Comparison of ENCODE assay signal across 13 cellular contexts in genomic region chr6:51535327-51535726, GRCh38.
DNase-seq lines count a peak whose midpoint lies in the region; TF ChIP-seq lines count a peak whose summit lies in the region.
"Had no signal": no experiment of that assay in that cellular context is flagged by ENCODE, and none has a peak within 500 bp of the region (broad histone marks: within the 10 kb centered on the region; RNA-seq: fewer than 3 reads in every experiment).

No MANE protein-coding gene starts in this region.

- H3K27me3 Mint-ChIP-seq in type B pancreatic cell (peaks cover 3% of the 10 kb centered on the region), CD14-positive monocyte (ENCODE audit: low read depth in 3 of 3) (peaks cover 0 to 6% (median 2%) of the 10 kb centered on the region in 3 donors)
- H3K27me3 Mint-ChIP-seq: CD8-positive, alpha-beta memory T cell had no signal

- peak in 2 of 3 experiments; percentile 36 to 78 for DNase-seq in NCI-H1417 (lab: John Stamatoyannopoulos, UW)
- DNase-seq in NCI-H1417 treated with DMSO at 0.1 percent for 48 hours (lab: John Stamatoyannopoulos, UW): no peak
- DNase-seq in Jurkat, Clone E6-1 (ENCODE audit: low read depth, low spot score): peak; percentile 6
- peak; percentile 92 for DNase-seq in NCI-H69 (lab: John Stamatoyannopoulos, UW)
- no peak for DNase-seq in type B pancreatic cell (ENCODE audit: extremely low spot score, unreplicated experiment)
- DNase-seq in foreskin fibroblast: no peak
- no peak for DNase-seq in CD14-positive monocyte (ENCODE audit: low spot score)
- no peak for DNase-seq in GM20000 (ENCODE audit: low spot score)
- DNase-seq: CD8-positive, alpha-beta memory T cell; DMS53; GOT3; H9 had no signal

- H3K27ac Mint-ChIP-seq in type B pancreatic cell (peak overlapping the region; percentile 78), CD14-positive monocyte (peak overlapping the region in 1 of 7 donors; percentile 63)
- H3K27ac Mint-ChIP-seq: CD8-positive, alpha-beta memory T cell had no signal

- intact Hi-C loops in CD14-positive monocyte (cut with micrococcal nuclease): no loop called here

- no peak overlapping the region for H3K4me3 ChIP-seq in Jurkat, Clone E6-1 (ENCODE audit: low read length)
- no peak overlapping the region for H3K4me3 ChIP-seq in foreskin fibroblast (ENCODE audit: low read depth in 1 of 2, low read length in 2 of 2)
- H3K4me3 ChIP-seq: GM12878 had no signal

- H3K9me3 Mint-ChIP-seq in type B pancreatic cell (no peaks in the 10 kb centered on the region), CD14-positive monocyte (no peaks in the 10 kb centered on the region)
- H3K9me3 Mint-ChIP-seq: H9 had no signal

- no peak for TF ChIP-seq CTCF in type B pancreatic cell (conservative IDR thresholded peaks at IDR 0.05)
- no peak for TF ChIP-seq CTCF in foreskin fibroblast (IDR thresholded peaks at IDR 0.05; ENCODE audit: low read depth, low read length)
- no peak for TF ChIP-seq CTCF in CD14-positive monocyte (IDR thresholded peaks at IDR 0.05)
- TF ChIP-seq CTCF in GM20000 (IDR thresholded peaks at IDR 0.05; ENCODE audit: extremely low read depth, missing control alignments): no peak

- no peaks in the 10 kb centered on the region for H3K36me3 Mint-ChIP-seq in type B pancreatic cell
- no peaks in the 10 kb centered on the region for H3K36me3 Mint-ChIP-seq in CD14-positive monocyte
- H3K36me3 Mint-ChIP-seq: CD8-positive, alpha-beta memory T cell had no signal

- peak overlapping the region; percentile 38 for H3K4me3 Mint-ChIP-seq in type B pancreatic cell
- no peak overlapping the region for H3K4me3 Mint-ChIP-seq in CD14-positive monocyte
- H3K4me3 Mint-ChIP-seq: CD8-positive, alpha-beta memory T cell; H9 had no signal

- peaks cover 7% of the 10 kb centered on the region for H3K4me1 Mint-ChIP-seq in type B pancreatic cell (ENCODE audit: unreplicated experiment)
- no peaks in the 10 kb centered on the region for H3K4me1 Mint-ChIP-seq in CD14-positive monocyte
- H3K4me1 Mint-ChIP-seq: CD8-positive, alpha-beta memory T cell had no signal

Comparison
In these comparisons a context has a peak if more than half of its experiments do, and no peak if none do; other contexts are left out.
1. DNase-seq: peak in NCI-H1417 (2 of 3), Jurkat, Clone E6-1 (single experiment) and NCI-H69 (single experiment); none in NCI-H1417 treated with DMSO at 0.1 percent for 48 hours (single experiment), type B pancreatic cell (single experiment), foreskin fibroblast (0 of 2), CD14-positive monocyte (single experiment) and GM20000 (single experiment).